8 cellular contexts compared by ENCODE assay signal in the genomic region with DNA sequence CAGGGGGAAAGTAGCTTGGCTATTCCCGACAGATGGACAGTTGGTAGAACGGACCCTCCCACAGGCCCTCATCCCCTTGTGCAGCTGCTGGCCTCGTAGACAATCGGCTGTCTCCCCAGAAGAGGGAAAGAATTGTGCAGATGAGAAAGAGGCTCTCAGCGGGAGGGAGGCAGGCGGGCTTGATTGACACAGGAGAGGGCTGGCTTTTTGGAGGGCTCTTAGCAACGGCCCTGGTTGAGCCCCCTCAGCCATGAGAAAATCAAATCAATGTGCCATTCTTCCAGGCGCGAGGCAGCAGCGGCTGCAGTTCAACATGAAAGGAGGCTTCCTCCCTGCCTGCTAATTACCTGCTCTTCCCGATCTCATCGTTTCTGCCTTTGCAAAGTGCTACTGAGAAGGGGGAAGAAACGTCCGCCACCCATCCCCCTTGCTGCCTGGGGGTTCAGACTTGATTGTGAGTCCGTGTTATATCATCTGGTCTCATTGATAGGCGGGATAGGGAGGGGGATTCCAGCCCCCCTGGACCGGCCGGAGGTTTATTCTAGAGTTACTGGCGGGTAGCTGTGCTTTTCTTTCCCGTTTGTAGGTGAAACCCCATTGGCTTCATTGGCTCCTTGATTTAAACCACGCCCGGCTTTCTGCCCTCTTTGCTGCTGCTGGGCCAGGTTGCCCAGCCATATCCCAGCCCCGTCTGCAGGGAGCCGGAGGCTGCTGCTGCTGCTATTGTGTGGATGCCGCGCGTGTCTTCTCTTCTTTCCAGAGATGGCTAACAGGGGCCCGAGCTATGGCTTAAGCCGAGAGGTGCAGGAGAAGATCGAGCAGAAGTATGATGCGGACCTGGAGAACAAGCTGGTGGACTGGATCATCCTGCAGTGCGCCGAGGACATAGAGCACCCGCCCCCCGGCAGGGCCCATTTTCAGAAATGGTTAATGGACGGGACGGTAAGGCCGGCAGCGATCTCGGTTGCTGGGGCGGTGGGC. TPM values are rescaled to one million over a fixed set of nuclear protein-coding genes. Genes with fewer than 3 reads are reported as not detected.
DNase-seq lines count a peak whose midpoint lies in the region; ATAC-seq and TF ChIP-seq lines count a peak whose summit lies in the region.

A gene (plus strand): TSS at position 262 of the 981 bp plus-strand sequence. CDS start 501 bp downstream, at position 763.

- TF ChIP-seq CTCF in HEK293 (tag by site-specific recombination; IDR thresholded peaks at IDR 0.05) (no peak), chondrocyte (IDR thresholded peaks at IDR 0.05) (no peak)

- DNase-seq in COLO668 (lab: John Stamatoyannopoulos, UW; ENCODE audit: unreplicated experiment), result peak; percentile 53
- DNase-seq in NCI-H526 treated with DMSO at 0.1 percent for 48 hours (lab: John Stamatoyannopoulos, UW), result peak; percentile 65
- no peak for DNase-seq in chondrocyte (ENCODE audit: low spot score)
- DNase-seq in left kidney (ENCODE audit: low read depth, low spot score), result peak; percentile 81
- DNase-seq in stimulated activated naive CD8-positive, alpha-beta T cell treated with anti-CD3 and anti-CD28 coated beads, Interleukin-15, Interleukin-2, amounts not matched to agents 100 U/mL and 50 U/mL, for 24 hours, result peak; percentile 13
- DNase-seq in stimulated activated naive CD4-positive, alpha-beta T cell treated with Interleukin-2 at 50 U/mL for 16 hours (lab: John Stamatoyannopoulos, UW), result no peak
- DNase-seq in RPMI8226, result no peak

- no peak within 1 kb of the TSS for H3K27ac Mint-ChIP-seq in chondrocyte (ENCODE audit: unreplicated experiment)

- H3K4me1 ChIP-seq in HEK293 (ENCODE audit: control insufficient read depth, insufficient read depth, low read length), result no peaks in the 10 kb centered on the region

- no peak for ATAC-seq in stimulated activated naive CD8-positive, alpha-beta T cell treated with anti-CD3 and anti-CD28 coated beads, Interleukin-15, Interleukin-2, amounts not matched to agents 100 U/mL and 50 U/mL, for 24 hours

- POLR2A ChIA-PET in HEK293 (lab: Yijun Ruan, JAX), result no interaction called here

- peak within 1 kb of the TSS; percentile 72 for H3K4me3 Mint-ChIP-seq in chondrocyte (ENCODE audit: unreplicated experiment)

- H3K36me3 Mint-ChIP-seq in chondrocyte (ENCODE audit: low read depth), result no peaks in the 10 kb centered on the region

- H3K27ac ChIP-seq in HEK293 (ENCODE audit: extremely low read depth, low read depth, low read length), result no peak within 1 kb of the TSS

- peaks cover 12% of the 10 kb centered on the region for H3K4me1 Mint-ChIP-seq in chondrocyte (ENCODE audit: low read depth)

- CTCF ChIA-PET in HEK293 (lab: Yijun Ruan, JAX), result interaction anchor here (0.6 to 2.1 kb wide), 4 partner anchors 9 to 73 kb away, joined by 3 to 13 read pairs (median 10); no protein-coding TSS in a partner anchor

- peaks cover 11% of the 10 kb centered on the region for H3K27me3 Mint-ChIP-seq in chondrocyte (ENCODE audit: low read depth)

- H3K9me3 Mint-ChIP-seq in chondrocyte (ENCODE audit: low read depth), result no peaks in the 10 kb centered on the region

- H3K36me3 ChIP-seq in HEK293 (ENCODE audit: control insufficient read depth in 2 of 2, insufficient read depth in 1 of 2, low read length in 2 of 2), result no peaks in the 10 kb centered on the region

- H3K9me3 ChIP-seq in HEK293 (ENCODE audit: control insufficient read depth, insufficient read depth, low read depth, low read length), result no peaks in the 10 kb centered on the region

- 0 out of 2 replicates have a peak within 1 kb of the TSS, but pooled peaks have one; percentile 3 for H3K4me3 ChIP-seq in HEK293 (ENCODE audit: low read depth, low read length)

TF ChIP-seq in HEK293, 187 proteins besides CTCF, POLR2A, EP300 and RAD21:
- TF ChIP-seq ZNF658 (tag by site-specific recombination; IDR thresholded peaks at IDR 0.05) (no peak), ZNF292 (tag by site-specific recombination; IDR thresholded peaks at IDR 0.05; ENCODE audit: borderline replicate concordance, low read depth) (no peak), ZNF600 (tag by site-specific recombination; IDR thresholded peaks at IDR 0.05) (no peak), ZNF544 (tag by site-specific recombination; IDR thresholded peaks at IDR 0.05) (no peak)
- TF ChIP-seq, protein P1, sequence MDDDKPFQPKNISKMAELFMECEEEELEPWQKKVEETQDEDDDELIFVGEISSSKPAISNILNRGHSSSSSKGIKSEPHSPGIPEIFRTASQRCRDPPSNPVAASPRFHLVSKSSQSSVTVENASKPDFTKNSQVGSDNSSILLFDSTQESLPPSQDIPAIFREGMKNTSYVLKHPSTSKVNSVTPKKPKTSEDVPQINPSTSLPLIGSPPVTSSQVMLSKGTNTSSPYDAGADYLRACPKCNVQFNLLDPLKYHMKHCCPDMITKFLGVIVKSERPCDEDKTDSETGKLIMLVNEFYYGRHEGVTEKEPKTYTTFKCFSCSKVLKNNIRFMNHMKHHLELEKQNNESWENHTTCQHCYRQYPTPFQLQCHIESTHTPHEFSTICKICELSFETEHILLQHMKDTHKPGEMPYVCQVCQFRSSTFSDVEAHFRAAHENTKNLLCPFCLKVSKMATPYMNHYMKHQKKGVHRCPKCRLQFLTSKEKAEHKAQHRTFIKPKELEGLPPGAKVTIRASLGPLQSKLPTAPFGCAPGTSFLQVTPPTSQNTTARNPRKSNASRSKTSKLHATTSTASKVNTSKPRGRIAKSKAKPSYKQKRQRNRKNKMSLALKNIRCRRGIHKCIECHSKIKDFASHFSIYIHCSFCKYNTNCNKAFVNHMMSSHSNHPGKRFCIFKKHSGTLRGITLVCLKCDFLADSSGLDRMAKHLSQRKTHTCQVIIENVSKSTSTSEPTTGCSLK (tag by site-specific recombination; IDR thresholded peaks at IDR 0.05), result no peak

RNA-seq across cellular contexts. Expression of the gene that starts here (rescaled TPM):
- not detected in 3 replicates for total RNA-seq in chondrocyte

Comparison
In these comparisons a context has a peak if more than half of its experiments do, and no peak if none do; other contexts are left out.
1. DNase-seq: peak in COLO668 (single experiment), NCI-H526 treated with DMSO at 0.1 percent for 48 hours (single experiment), left kidney (single experiment) and stimulated activated naive CD8-positive, alpha-beta T cell treated with anti-CD3 and anti-CD28 coated beads, Interleukin-15, Interleukin-2, amounts not matched to agents 100 U/mL and 50 U/mL, for 24 hours (single experiment); none in chondrocyte (single experiment), stimulated activated naive CD4-positive, alpha-beta T cell treated with Interleukin-2 at 50 U/mL for 16 hours (single experiment) and RPMI8226 (single experiment).